ENCODE assay signal across 8 cellular contexts in genomic region chr10:125060851-125061556, GRCh38.
DNase-seq lines count a peak whose midpoint lies in the region; ATAC-seq and TF ChIP-seq lines count a peak whose summit lies in the region.

No MANE protein-coding gene starts in this region.

- peaks cover 80% of the 10 kb centered on the region for H3K27me3 ChIP-seq in OCI-LY3 (ENCODE audit: low read depth, low read length)
- H3K27me3 ChIP-seq in ascending aorta, result no peaks in the 10 kb centered on the region
- H3K27me3 ChIP-seq in right atrium auricular region, result no peaks in the 10 kb centered on the region
- no peaks in the 10 kb centered on the region for H3K27me3 ChIP-seq in psoas muscle (ENCODE audit: insufficient read depth in 3 of 3, low read length in 2 of 3)

- H3K9me3 ChIP-seq in OCI-LY3 (ENCODE audit: insufficient read depth, low read length) (no peaks in the 10 kb centered on the region), ascending aorta (no peaks in the 10 kb centered on the region), right atrium auricular region (no peaks in the 10 kb centered on the region), psoas muscle (no peaks in the 10 kb centered on the region)

- in situ Hi-C loops in ACHN (cut with HindIII; ENCODE audit: low pct_ligation_motif_present, low pct_unique_long_range_greater_than_20kb, low sequenced_read_pairs), result no loop called here

- H3K4me2 ChIP-seq in OCI-LY3 (ENCODE audit: low read length), result no peak overlapping the region

- H3K4me3 ChIP-seq in OCI-LY3 (ENCODE audit: low read length) (no peak overlapping the region), ascending aorta (peak overlapping the region in 1 of 2 donors; percentile 47), right atrium auricular region (peak overlapping the region in 1 of 2 donors; percentile 7), psoas muscle (peak overlapping the region; percentile 39)

- DNase-seq in ACHN (peak; percentile 79), ascending aorta (ENCODE audit: low spot score in 2 of 2) (peak; percentile 67 to 96), right atrium auricular region (ENCODE audit: low spot score) (peak; percentile 87), psoas muscle (peak; percentile 84 to 90), NCI-H774 (lab: John Stamatoyannopoulos, UW) (no peak)

- intact Hi-C loops in ascending aorta (cut with DNase I), result loop anchor here (1.0 to 2.0 kb wide), 7 partner anchors 13 to 145 kb away; partner anchors contain the start of gene CTBP2
- intact Hi-C loops in psoas muscle (cut with DNase I), result loop anchor here in 1 of 2 donors (5.0 kb wide), 3 partner anchors 49 to 96 kb away; no protein-coding TSS in a partner anchor

- H3K36me3 ChIP-seq in OCI-LY3 (replicated peaks; ENCODE audit: low read depth, low read length), result no peaks in the 10 kb centered on the region
- no peaks in the 10 kb centered on the region for H3K36me3 ChIP-seq in ascending aorta
- H3K36me3 ChIP-seq in right atrium auricular region, result peaks cover 5% of the 10 kb centered on the region
- no peaks in the 10 kb centered on the region for H3K36me3 ChIP-seq in psoas muscle (ENCODE audit: insufficient read depth in 1 of 2, low read depth in 1 of 2)

- no peaks in the 10 kb centered on the region for H3K79me2 ChIP-seq in OCI-LY3 (ENCODE audit: low read length)

- TF ChIP-seq CTCF in GM12873 (IDR thresholded peaks at IDR 0.05; ENCODE audit: insufficient read depth, low read depth, low read length, missing control alignments) (peak; percentile 68), OCI-LY3 (IDR thresholded peaks at IDR 0.05; ENCODE audit: low read depth, low read length) (peak; percentile 53), ascending aorta (IDR thresholded peaks at IDR 0.05) (peak; percentile 81 to 91 (median 85)), right atrium auricular region (IDR thresholded peaks at IDR 0.05) (peak; percentile 82 to 93), psoas muscle (IDR thresholded peaks at IDR 0.05) (peak; percentile 86)

- H2AFZ ChIP-seq in OCI-LY3 (ENCODE audit: low read depth, low read length), result no peak overlapping the region

- peaks cover 23% of the 10 kb centered on the region for H3K4me1 ChIP-seq in OCI-LY3 (ENCODE audit: low read length)
- peaks cover 59 to 90% of the 10 kb centered on the region in 2 donors for H3K4me1 ChIP-seq in ascending aorta
- H3K4me1 ChIP-seq in right atrium auricular region, result peaks cover 0 to 100% of the 10 kb centered on the region in 2 donors
- H3K4me1 ChIP-seq in psoas muscle, result peaks cover 99% of the 10 kb centered on the region

- peaks cover 79% of the 10 kb centered on the region for H4K20me1 ChIP-seq in OCI-LY3 (ENCODE audit: insufficient read depth, low read length)

- H3K27ac ChIP-seq in OCI-LY3 (ENCODE audit: low read length) (no peak overlapping the region), ascending aorta (peak overlapping the region; percentile 99), right atrium auricular region (peak overlapping the region; percentile 76 to 93), psoas muscle (peak overlapping the region; percentile 80)

- H3K9ac ChIP-seq in OCI-LY3 (ENCODE audit: low read length), result no peak overlapping the region

- ATAC-seq in psoas muscle (peak; percentile 67 to 77 (median 70)), GM21576 (IDR thresholded peaks at IDR 0.05; ENCODE audit: unreplicated experiment) (no peak)

- 3 to 6% (median 5%) methylated on average over 18 to 19 of the region's 19 CpGs for WGBS in psoas muscle, 3 donors
